8 cellular contexts compared by ENCODE assay signal in the genomic region with DNA sequence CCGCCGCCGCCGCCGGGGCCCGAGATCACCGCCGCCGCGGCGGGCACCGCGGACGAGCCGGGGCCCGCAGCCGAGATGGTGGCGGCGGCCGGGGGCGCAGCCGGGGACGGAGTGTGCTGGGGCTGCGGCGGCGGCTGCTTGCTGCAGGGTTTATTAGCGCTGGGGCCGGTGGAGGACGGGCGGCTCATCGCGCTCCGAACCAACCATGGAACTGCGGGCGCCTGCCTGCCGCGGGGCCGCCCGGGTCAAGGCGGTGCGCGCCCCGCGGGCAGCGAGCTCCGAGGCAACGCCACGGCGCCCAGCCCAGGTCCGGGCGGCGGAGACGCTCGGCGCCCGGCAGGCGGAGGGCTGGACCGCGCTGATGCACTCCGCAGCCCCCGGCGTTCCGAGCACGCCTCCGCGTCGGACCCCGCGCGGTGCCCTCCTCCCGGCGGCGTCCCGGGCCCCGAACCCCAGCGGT. TPM values are rescaled to one million over a fixed set of nuclear protein-coding genes. Genes with fewer than 3 reads are reported as not detected.
A peak's percentile ranks its signal among the peaks of the same experiment; 100 is the strongest.
DNase-seq lines count a peak whose midpoint lies in the region; ATAC-seq, FAIRE-seq and TF ChIP-seq lines count a peak whose summit lies in the region.
"Had no signal": no experiment of that assay in that cellular context is flagged by ENCODE, and none has a peak within 500 bp of the region (broad histone marks: within the 10 kb centered on the region; RNA-seq: fewer than 3 reads in every experiment).

No MANE protein-coding gene starts in this region.

- peak overlapping the region; percentile 97 to 100 (median 98); a peak in 5 of 6 replicates for H3K4me3 ChIP-seq in HepG2 (replicated peaks in 1 of 3; ENCODE audit: insufficient read depth in 1 of 3, low read depth in 2 of 3, low read length in 3 of 3)
- peak overlapping the region; percentile 98 for H3K4me3 ChIP-seq in urinary bladder (ENCODE audit: low read depth, low read length)

- peak overlapping the region; percentile 83 for H3K4me2 ChIP-seq in HepG2 (ENCODE audit: low read depth, low read length)

- H3K4me1 ChIP-seq in HepG2 (ENCODE audit: insufficient read depth, low read length) (peaks cover 63% of the 10 kb centered on the region), urinary bladder (ENCODE audit: insufficient read depth) (peaks cover 5% of the 10 kb centered on the region)

- WGBS in HepG2 (ENCODE audit: low lambda C conversion rate), result under 1% methylated on average over 30 of the region's 76 CpGs
- under 1% methylated on average over 76 of the region's 76 CpGs for WGBS in urinary bladder

- ATAC-seq in GM19023 (IDR thresholded peaks at IDR 0.05; ENCODE audit: unreplicated experiment), result peak; percentile 4
- ATAC-seq in HG02943 (IDR thresholded peaks at IDR 0.05; ENCODE audit: low read depth, unreplicated experiment), result peak; percentile 3
- ATAC-seq in HepG2, result no peak
- no peak for ATAC-seq in HG03439 (IDR thresholded peaks at IDR 0.05; ENCODE audit: unreplicated experiment)

- peak overlapping the region; percentile 99 for H3K27ac ChIP-seq in HepG2 (ENCODE audit: extremely low read length, insufficient read depth, low read length)
- H3K27ac ChIP-seq in urinary bladder (ENCODE audit: low read depth), result peak overlapping the region; percentile 99

- H3K9ac ChIP-seq in HepG2 (ENCODE audit: insufficient read depth, low read depth, low read length), result peak overlapping the region; percentile 99

- intact Hi-C loops in HepG2 (cut with micrococcal nuclease; ENCODE audit: unreplicated experiment), result loop anchor here (10.0 kb wide), 1 partner anchor 358 kb away; the partner anchor contains the start of gene TSC22D2

- CTCF ChIA-PET in HepG2 (lab: Yijun Ruan, JAX; ENCODE audit: low intra/inter-chr PET ratio, low total read pairs), result no interaction called here

- H3K36me3 ChIP-seq in HepG2 (replicated peaks in 1 of 2; ENCODE audit: control insufficient read depth in 1 of 2, insufficient read depth in 2 of 2, low read length in 2 of 2) (peaks cover 2 to 13% of the 10 kb centered on the region in 2 experiments; a peak in 4 of 5 replicates), urinary bladder (ENCODE audit: insufficient read depth) (peaks cover 1% of the 10 kb centered on the region)

- TF ChIP-seq EP300 in HepG2 (IDR thresholded peaks at IDR 0.05; ENCODE audit: low read depth in 2 of 2, low read length in 2 of 2) (no peak), HepG2 (CRISPR knock-in tag; IDR thresholded peaks at IDR 0.05; ENCODE audit: borderline replicate concordance) (no peak)

- in situ Hi-C loops in HepG2 (cut with HindIII; ENCODE audit: extremely low pct_ligation_motif_present, low pct_unique_long_range_greater_than_20kb), result no loop called here

- FAIRE-seq in HepG2 (lab: Jason Lieb, UNC), result no peak

- no TSS peak for BruUV-seq in HepG2 (replicated peaks; lab: Mats Ljungman, UMichigan)

- no peaks in the 10 kb centered on the region for H3K9me3 ChIP-seq in HepG2 (ENCODE audit: low read length)

- POLR2A ChIA-PET in HepG2 (lab: Yijun Ruan, JAX), result interaction anchor here (0.7 to 10.5 kb wide), 19 partner anchors 9 to 448 kb away, joined by 3 to 265 read pairs (median 10); partner anchors contain the start of genes EIF2A, ERICH6, SELENOT and SERP1

- H2AFZ ChIP-seq in HepG2 (ENCODE audit: low read length), result no peak overlapping the region

- peaks cover 59% of the 10 kb centered on the region for H3K79me2 ChIP-seq in HepG2 (ENCODE audit: insufficient read depth, low read length)

- TF ChIP-seq POLR2A in HepG2 (IDR thresholded peaks at IDR 0.05; ENCODE audit: insufficient read depth in 1 of 2, low read depth in 2 of 2, low read length in 2 of 2), result peak in 1 of 2 experiments; percentile 56; a peak in 2 of 4 replicates

- TF ChIP-seq RAD21 in HepG2 (CRISPR knock-in tag; IDR thresholded peaks at IDR 0.05), result no peak

- DNase-seq in activated T-helper 9 cell treated with anti-CD3 and anti-CD28 coated beads, Interleukin-2, amount 50 U/mL, for 16 hours (ENCODE audit: low read depth), result peak; percentile 12
- DNase-seq in HepG2 (ENCODE audit: low spot score), result no peak
- no peak for DNase-seq in HuH-7.5 (ENCODE audit: low spot score)

- no peak for TF ChIP-seq CTCF in HepG2 (CRISPR knock-in tag; IDR thresholded peaks at IDR 0.05)

- H3K27me3 ChIP-seq in HepG2 (ENCODE audit: control insufficient read depth in 1 of 2, insufficient read depth in 2 of 2, low read length in 2 of 2), result no peaks in the 10 kb centered on the region; a peak in 2 of 5 replicates

- H4K20me1 ChIP-seq in HepG2 (ENCODE audit: insufficient read depth, low read length), result peaks cover 32% of the 10 kb centered on the region

TF ChIP-seq in HepG2, 621 proteins besides CTCF, POLR2A, EP300 and RAD21 (continues in another document):
- TF ChIP-seq ZNF501 (CRISPR knock-in tag; IDR thresholded peaks at IDR 0.05) (no peak), DNMT1 (CRISPR knock-in tag; IDR thresholded peaks at IDR 0.05) (no peak), MED13 (CRISPR knock-in tag; IDR thresholded peaks at IDR 0.05) (no peak), NFIC (IDR thresholded peaks at IDR 0.05; ENCODE audit: low read length) (no peak), GATAD2A (CRISPR knock-in tag; IDR thresholded peaks at IDR 0.05) (no peak), RFX5 (IDR thresholded peaks at IDR 0.05; ENCODE audit: low read depth, low read length) (no peak)

RNA-seq across cellular contexts. Expression of gene SIAH2, which starts 0.3 kb away (rescaled TPM):
- total RNA-seq in HepG2 (2016; rRNA removed; fragmentation: Illumina TruSeq; extraction: Trizol) (71.8 and 79.5 TPM in 2 replicates), urinary bladder (27.4 TPM)
- total RNA-seq in HepG2 (2016; cell fraction: cytosol; rRNA removed; fragmentation: Illumina TruSeq; extraction: Trizol; ENCODE audit: low read depth), result 41.9 and 49.0 TPM in 2 replicates
- total RNA-seq in HepG2 (2016; cell fraction: insoluble cytoplasmic fraction; rRNA removed; fragmentation: Illumina TruSeq; extraction: Trizol), result 64.5 and 73.0 TPM in 2 replicates
- 102 and 124 TPM in 2 replicates for total RNA-seq in HepG2 (2016; cell fraction: membrane; rRNA removed; fragmentation: Illumina TruSeq; extraction: Trizol)
- total RNA-seq in HepG2 (2016; cell fraction: nucleus; rRNA removed; fragmentation: Illumina TruSeq; extraction: Trizol), result 38.0 and 42.7 TPM in 2 replicates
- polyA plus RNA-seq in HepG2 (2011; rRNA removed) (117 and 140 TPM in 2 replicates), urinary bladder (28.2 TPM)
- 63.7 and 115 TPM in 2 replicates for polyA plus RNA-seq in HepG2 (2011; cell fraction: cytosol; rRNA removed)
- 132 and 149 TPM in 2 replicates for polyA plus RNA-seq in HepG2 (2011; cell fraction: nucleus; rRNA removed)
- 62.2 and 69.8 TPM in 2 replicates for polyA plus RNA-seq in HepG2 (2012)
- 51.8 and 68.8 TPM in 2 replicates for polyA plus RNA-seq in HepG2 (2016; cell fraction: cytosol; fragmentation: Illumina TruSeq; extraction: Trizol; ENCODE audit: low read depth)
- 103 and 110 TPM in 2 replicates for polyA plus RNA-seq in HepG2 (2016; cell fraction: insoluble cytoplasmic fraction; fragmentation: Illumina TruSeq; extraction: Trizol; ENCODE audit: low read depth)
- polyA plus RNA-seq in HepG2 (2016; cell fraction: membrane; fragmentation: Illumina TruSeq; extraction: Trizol; ENCODE audit: low read depth), result 106 and 126 TPM in 2 replicates
- 70.3 and 71.0 TPM in 2 replicates for polyA plus RNA-seq in HepG2 (2016; cell fraction: nucleus; fragmentation: Illumina TruSeq; extraction: Trizol; ENCODE audit: insufficient read depth, low read depth)
- polyA minus RNA-seq in HepG2 (2011; rRNA and poly(A)+ RNA removed; ENCODE audit: low replicate concordance), result 134 and 280 TPM in 2 replicates
- 79.8 and 91.3 TPM in 2 replicates for polyA minus RNA-seq in HepG2 (2011; cell fraction: cytosol; rRNA and poly(A)+ RNA removed)
- 24.6 and 28.0 TPM in 2 replicates for polyA minus RNA-seq in HepG2 (2011; cell fraction: nucleus; rRNA and poly(A)+ RNA removed)

RNA-seq across cellular contexts. Expression of gene ERICH6, which starts 59.0 kb away (rescaled TPM):
- total RNA-seq in HepG2 (2016; rRNA removed; fragmentation: Illumina TruSeq; extraction: Trizol) (not detected in 2 replicates), urinary bladder (0.21 TPM)
- total RNA-seq in HepG2 (2016; cell fraction: cytosol; rRNA removed; fragmentation: Illumina TruSeq; extraction: Trizol; ENCODE audit: low read depth), result 0.18 TPM in 1 of 2 replicates, not detected in the other
- total RNA-seq in HepG2 (2016; cell fraction: insoluble cytoplasmic fraction; rRNA removed; fragmentation: Illumina TruSeq; extraction: Trizol), result 0.09 TPM in 1 of 2 replicates, not detected in the other
- 0.15 TPM in 1 of 2 replicates, not detected in the other for total RNA-seq in HepG2 (2016; cell fraction: membrane; rRNA removed; fragmentation: Illumina TruSeq; extraction: Trizol)
- 0.28 TPM in 1 of 2 replicates, not detected in the other for total RNA-seq in HepG2 (2016; cell fraction: nucleus; rRNA removed; fragmentation: Illumina TruSeq; extraction: Trizol)
- polyA plus RNA-seq in HepG2 (2011; rRNA removed) (0.03 TPM in 1 of 2 replicates, not detected in the other), urinary bladder (not detected)
- 0.03 and 0.18 TPM in 2 replicates for polyA plus RNA-seq in HepG2 (2011; cell fraction: cytosol; rRNA removed)
- polyA plus RNA-seq in HepG2 (2011; cell fraction: nucleus; rRNA removed), result 0.10 and 0.48 TPM in 2 replicates
- 0.15 TPM in 1 of 2 replicates, not detected in the other for polyA plus RNA-seq in HepG2 (2012)
- polyA plus RNA-seq in HepG2 (2016; cell fraction: cytosol; fragmentation: Illumina TruSeq; extraction: Trizol; ENCODE audit: low read depth), result not detected in 2 replicates
- not detected in 2 replicates for polyA plus RNA-seq in HepG2 (2016; cell fraction: insoluble cytoplasmic fraction; fragmentation: Illumina TruSeq; extraction: Trizol; ENCODE audit: low read depth)
- not detected in 2 replicates for polyA plus RNA-seq in HepG2 (2016; cell fraction: membrane; fragmentation: Illumina TruSeq; extraction: Trizol; ENCODE audit: low read depth)
- polyA plus RNA-seq in HepG2 (2016; cell fraction: nucleus; fragmentation: Illumina TruSeq; extraction: Trizol; ENCODE audit: insufficient read depth, low read depth), result not detected in 2 replicates
- 0.09 and 0.32 TPM in 2 replicates for polyA minus RNA-seq in HepG2 (2011; rRNA and poly(A)+ RNA removed; ENCODE audit: low replicate concordance)
- 0.30 TPM in 1 of 2 replicates, not detected in the other for polyA minus RNA-seq in HepG2 (2011; cell fraction: cytosol; rRNA and poly(A)+ RNA removed)
- polyA minus RNA-seq in HepG2 (2011; cell fraction: nucleus; rRNA and poly(A)+ RNA removed), result 0.26 and 0.50 TPM in 2 replicates
- total RNA-seq: subcutaneous adipose tissue had no signal

Comparison
In these comparisons a context has a peak if more than half of its experiments do, and no peak if none do; other contexts are left out.
1. ATAC-seq: peak in GM19023 (single experiment) and HG02943 (single experiment); none in HepG2 (single experiment) and HG03439 (single experiment).